ENCODE assay signal across 22 cellular contexts in the genomic region with DNA sequence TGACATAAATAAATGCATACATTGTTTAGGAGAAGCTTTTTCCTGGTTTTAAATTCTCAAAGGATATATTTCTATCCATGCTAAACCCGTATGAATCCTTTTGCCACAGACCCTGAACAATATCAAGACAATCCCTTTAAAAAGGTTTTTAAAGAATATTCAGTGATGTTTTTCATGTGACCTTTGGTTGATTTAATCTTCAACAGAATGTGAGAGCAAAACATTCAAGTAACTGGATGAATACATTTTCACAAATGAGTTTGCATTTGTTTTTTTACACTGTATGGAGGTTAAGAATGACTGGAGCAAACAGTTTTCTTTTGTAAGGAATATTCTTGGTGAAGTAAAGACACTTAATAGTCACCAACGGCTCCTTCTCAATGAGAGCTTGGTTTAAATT.
DNase-seq lines count a peak whose midpoint lies in the region; ATAC-seq, FAIRE-seq and TF ChIP-seq lines count a peak whose summit lies in the region.
"Had no signal": no experiment of that assay in that cellular context is flagged by ENCODE, and none has a peak within 500 bp of the region (broad histone marks: within the 10 kb centered on the region; RNA-seq: fewer than 3 reads in every experiment).

No MANE protein-coding gene starts in this region.

- peak overlapping the region; percentile 50 for H3K4me2 ChIP-seq in GM23338
- no peak overlapping the region for H3K4me2 ChIP-seq in osteoblast (ENCODE audit: insufficient read depth, low read length)
- no peak overlapping the region for H3K4me2 ChIP-seq in PC-3 (ENCODE audit: low read length)
- H3K4me2 ChIP-seq in Karpas-422 (ENCODE audit: low read depth, low read length, poor library complexity, severe bottlenecking), result no peak overlapping the region

- no peaks in the 10 kb centered on the region for H3K36me3 ChIP-seq in GM23338 (ENCODE audit: insufficient read depth)
- H3K36me3 ChIP-seq in HUES6 (ENCODE audit: control insufficient read depth, insufficient read depth, low read length), result no peaks in the 10 kb centered on the region
- H3K36me3 ChIP-seq in SK-N-MC (ENCODE audit: insufficient read depth, low read length), result no peaks in the 10 kb centered on the region
- no peaks in the 10 kb centered on the region for H3K36me3 ChIP-seq in osteoblast (ENCODE audit: insufficient read depth, low read length)
- no peaks in the 10 kb centered on the region for H3K36me3 ChIP-seq in PC-3 (ENCODE audit: low read depth, low read length)
- H3K36me3 ChIP-seq in Karpas-422 (ENCODE audit: insufficient read depth, low read length), result no peaks in the 10 kb centered on the region
- H3K36me3 ChIP-seq: SJCRH30 had no signal

- ATAC-seq in GM23338 (peak; percentile 47; the same call in 2 of the 3 replicates), PC-3 (no peak)
- ATAC-seq: HepG2 had no signal

- H3K4me1 ChIP-seq in GM23338 (ENCODE audit: insufficient read depth) (peaks cover 37% of the 10 kb centered on the region), HUES6 (ENCODE audit: control insufficient read depth, insufficient read depth, low read length) (peaks cover 40% of the 10 kb centered on the region), osteoblast (ENCODE audit: insufficient read depth, low read length) (no peaks in the 10 kb centered on the region), PC-3 (ENCODE audit: insufficient read depth, low read length) (no peaks in the 10 kb centered on the region), Karpas-422 (ENCODE audit: low read length) (peaks cover 6% of the 10 kb centered on the region)

- FAIRE-seq in frontal cortex (lab: Jason Lieb, UNC), result no peak
- FAIRE-seq: GM12891, HepG2 had no signal

- H3K27ac ChIP-seq in GM23338 (ENCODE audit: low read depth) (peak overlapping the region; percentile 82), HUES6 (ENCODE audit: low read depth, low read length) (peak overlapping the region; percentile 70), SK-N-MC (peak overlapping the region; percentile 14), osteoblast (ENCODE audit: low read depth, low read length) (no peak overlapping the region), PC-3 (ENCODE audit: low read length) (no peak overlapping the region), Karpas-422 (ENCODE audit: low read length) (no peak overlapping the region)
- H3K27ac ChIP-seq: SJCRH30 had no signal

- H4K20me1 ChIP-seq in GM23338 (replicated peaks; ENCODE audit: insufficient read depth), result no peaks in the 10 kb centered on the region
- no peaks in the 10 kb centered on the region for H4K20me1 ChIP-seq in osteoblast (ENCODE audit: insufficient read depth, low read length)
- H4K20me1 ChIP-seq in PC-3 (ENCODE audit: low read length), result no peaks in the 10 kb centered on the region
- no peaks in the 10 kb centered on the region for H4K20me1 ChIP-seq in Karpas-422 (ENCODE audit: insufficient read depth, low read depth, low read length)

- peak overlapping the region; percentile 43; the same call in 1 of the 3 replicates for H3K4me3 Mint-ChIP-seq in GM23338

- H3K27ac Mint-ChIP-seq in GM23338, result peak overlapping the region; percentile 93

- H2AFZ ChIP-seq in GM23338 (no peak overlapping the region), osteoblast (ENCODE audit: low read length) (no peak overlapping the region), PC-3 (ENCODE audit: low read length) (no peak overlapping the region), Karpas-422 (ENCODE audit: low read length) (no peak overlapping the region)

- H3K27me3 ChIP-seq in GM23338 (ENCODE audit: insufficient read depth) (no peaks in the 10 kb centered on the region), HUES6 (ENCODE audit: control insufficient read depth, insufficient read depth, low read length) (no peaks in the 10 kb centered on the region), osteoblast (ENCODE audit: insufficient read depth, low read length) (no peaks in the 10 kb centered on the region), PC-3 (ENCODE audit: low read length) (no peaks in the 10 kb centered on the region), Karpas-422 (ENCODE audit: low read length) (no peaks in the 10 kb centered on the region)
- H3K27me3 ChIP-seq: SJCRH30 had no signal

- no peaks in the 10 kb centered on the region for H3K36me3 Mint-ChIP-seq in GM23338 (ENCODE audit: low read depth)

- no peaks in the 10 kb centered on the region for H3F3A ChIP-seq in GM23338 (replicated peaks; ENCODE audit: low read depth)
- H3F3A ChIP-seq in PC-3 (ENCODE audit: low read length, unreplicated experiment), result no peaks in the 10 kb centered on the region

- peaks cover 1% of the 10 kb centered on the region for H3K27me3 Mint-ChIP-seq in GM23338 (ENCODE audit: insufficient read depth, low read depth, poor library complexity)

- DNase-seq in GM23338 (ENCODE audit: low spot score) (no peak), SK-N-MC (ENCODE audit: low read depth, low spot score) (no peak), osteoblast (ENCODE audit: insufficient read length, low spot score, missing footprints) (peak; percentile 13), dermis blood vessel endothelial cell (no peak), PC-3 (no peak), frontal cortex (ENCODE audit: low spot score in 2 of 2) (no peak), Karpas-422 (no peak)
- DNase-seq: 8988T, Calu3, DMS79 treated with DMSO at 0.1 percent for 48 hours, GF-D8, H7, NCI-H1105 treated with DMSO at 0.1 percent for 48 hours, NCI-H146, NCI-H1930, NCI-H2107, NCI-H446 treated with DMSO at 0.1 percent for 48 hours, NCI-H526, SJCRH30 had no signal

- H3K9me3 Mint-ChIP-seq in GM23338, result no peaks in the 10 kb centered on the region

- no peak overlapping the region for H3K9ac ChIP-seq in HUES6 (ENCODE audit: low read length)
- H3K9ac ChIP-seq in SK-N-MC (ENCODE audit: insufficient read length), result no peak overlapping the region
- no peak overlapping the region for H3K9ac ChIP-seq in PC-3 (ENCODE audit: low read length)
- H3K9ac ChIP-seq in Karpas-422 (ENCODE audit: low read length), result no peak overlapping the region

- no TSS peak for BruUV-seq in PC-3 (replicated peaks; lab: Mats Ljungman, UMichigan)

- H3K9me3 ChIP-seq in HUES6 (ENCODE audit: control insufficient read depth, insufficient read depth, low read depth, low read length) (no peaks in the 10 kb centered on the region), SK-N-MC (ENCODE audit: low read depth, low read length) (no peaks in the 10 kb centered on the region), osteoblast (ENCODE audit: low read depth, low read length) (no peaks in the 10 kb centered on the region), PC-3 (ENCODE audit: low read length) (no peaks in the 10 kb centered on the region), Karpas-422 (ENCODE audit: low read length) (no peaks in the 10 kb centered on the region)
- H3K9me3 ChIP-seq: SJCRH30 had no signal

- intact Hi-C loops in PC-3 (cut with micrococcal nuclease), result no loop called here

- H3K4me1 Mint-ChIP-seq in GM23338, result peaks cover 43% of the 10 kb centered on the region

- CTCF ChIA-PET in PC-3 (lab: Charles Lee), result interaction anchor here (0.5 to 0.6 kb wide), 2 partner anchors 21 to 269 kb away, joined by 3 to 8 read pairs; no protein-coding TSS in a partner anchor

- H3K4me3 ChIP-seq in GM23338 (peak overlapping the region; percentile 12; the same call in 1 of the 2 replicates), HUES6 (ENCODE audit: low read depth, low read length) (no peak overlapping the region), SK-N-MC (no peak overlapping the region), osteoblast (ENCODE audit: insufficient read depth, low read length) (no peak overlapping the region), PC-3 (ENCODE audit: low read length) (no peak overlapping the region), Karpas-422 (ENCODE audit: low read length) (no peak overlapping the region)
- H3K4me3 ChIP-seq: SJCRH30 had no signal

- TF ChIP-seq CTCF in GM23338 (conservative IDR thresholded peaks at IDR 0.05; ENCODE audit: low read depth in 2 of 2), result no peak
- TF ChIP-seq CTCF in osteoblast (IDR thresholded peaks at IDR 0.05; ENCODE audit: extremely low read depth, low read depth, low read length), result no peak
- TF ChIP-seq CTCF in PC-3 (conservative IDR thresholded peaks at IDR 0.05; ENCODE audit: low read depth, low read length), result no peak

- H3K79me2 ChIP-seq in GM23338 (replicated peaks; ENCODE audit: insufficient read depth) (no peaks in the 10 kb centered on the region), osteoblast (ENCODE audit: insufficient read depth, low read length) (no peaks in the 10 kb centered on the region), PC-3 (ENCODE audit: low read length) (no peaks in the 10 kb centered on the region), Karpas-422 (ENCODE audit: low read length) (no peaks in the 10 kb centered on the region)

- POLR2A ChIA-PET in PC-3 (lab: Charles Lee; ENCODE audit: unreplicated experiment), result no interaction called here

- H3K9me2 ChIP-seq in GM23338 (ENCODE audit: insufficient read depth), result 0 out of 2 replicates have a peak, but pooled peaks cover 4% of the 10 kb centered on the region
- no peaks in the 10 kb centered on the region for H3K9me2 ChIP-seq in PC-3 (replicated peaks; ENCODE audit: low read length)
- H3K9me2 ChIP-seq in Karpas-422 (replicated peaks; ENCODE audit: insufficient read depth, low read length), result no peaks in the 10 kb centered on the region; the same call in 1 of the 2 replicates

TF ChIP-seq in GM23338, 12 proteins besides CTCF, POLR2A, EP300 and RAD21:
- no peak for TF ChIP-seq ZNF114 (CRISPR knock-in tag; IDR thresholded peaks at IDR 0.05)
- TF ChIP-seq JUNB (IDR thresholded peaks at IDR 0.05; ENCODE audit: unreplicated experiment), result no peak
- peak; percentile 75 for TF ChIP-seq NANOG (IDR thresholded peaks at IDR 0.05; ENCODE audit: borderline replicate concordance)

Comparison
In these comparisons a context has a peak if more than half of its experiments do, and no peak if none do; other contexts are left out.
1. H3K27ac ChIP-seq: peak in GM23338 (single experiment), HUES6 (single experiment) and SK-N-MC (single experiment); none in osteoblast (single experiment), PC-3 (single experiment) and Karpas-422 (single experiment).